In genomic region chr14:75064205-75064567, GRCh38 we compare ENCODE assay signal across 8 cellular contexts. TPM values are rescaled to one million over a fixed set of nuclear protein-coding genes. Genes with fewer than 3 reads are reported as not detected.
A peak's percentile ranks its signal among the peaks of the same experiment; 100 is the strongest.
DNase-seq lines count a peak whose midpoint lies in the region; ATAC-seq and TF ChIP-seq lines count a peak whose summit lies in the region.

No MANE protein-coding gene starts in this region.

- TF ChIP-seq EP300 in suprapubic skin (IDR thresholded peaks at IDR 0.05): no peak

- no peak overlapping the region for H3K27ac ChIP-seq in SK-N-MC
- H3K27ac ChIP-seq in hepatocyte: no peak overlapping the region
- peak overlapping the region; percentile 91 for H3K27ac ChIP-seq in suprapubic skin
- H3K27ac ChIP-seq in substantia nigra (ENCODE audit: low read depth, low read length, poor library complexity, severe bottlenecking): no peak overlapping the region

- POLR2A ChIA-PET in activated CD4-positive, alpha-beta T cell treated with anti-CD3 and anti-CD28 coated beads for 36 hours (lab: Charles Lee): interaction anchor here (0.6 kb wide), 2 partner anchors 11 to 81 kb away, joined by 3 read pairs; no protein-coding TSS in a partner anchor

- H3K27me3 Mint-ChIP-seq in activated CD4-positive, alpha-beta T cell treated with anti-CD3 and anti-CD28 coated beads for 36 hours: no peaks in the 10 kb centered on the region

- peak overlapping the region; percentile 96 for H3K4me3 Mint-ChIP-seq in activated CD4-positive, alpha-beta T cell treated with anti-CD3 and anti-CD28 coated beads for 36 hours

- no peak for TF ChIP-seq POLR2A in suprapubic skin (IDR thresholded peaks at IDR 0.05)

- peak overlapping the region; percentile 93 for H3K27ac Mint-ChIP-seq in activated CD4-positive, alpha-beta T cell treated with anti-CD3 and anti-CD28 coated beads for 36 hours

- H3K79me2 ChIP-seq in hepatocyte: peaks cover 24% of the 10 kb centered on the region

- peaks cover 2% of the 10 kb centered on the region for H3K9me3 Mint-ChIP-seq in activated CD4-positive, alpha-beta T cell treated with anti-CD3 and anti-CD28 coated beads for 36 hours (ENCODE audit: low read depth)

- peak; percentile 13 for ATAC-seq in activated CD4-positive, alpha-beta T cell treated with anti-CD3 and anti-CD28 coated beads for 36 hours

- H3K4me2 ChIP-seq in hepatocyte: peak overlapping the region; percentile 83

- H4K20me1 ChIP-seq in hepatocyte (ENCODE audit: insufficient read depth, poor library complexity, severe bottlenecking): no peaks in the 10 kb centered on the region

- H3K27me3 ChIP-seq in hepatocyte: no peaks in the 10 kb centered on the region
- no peaks in the 10 kb centered on the region for H3K27me3 ChIP-seq in suprapubic skin

- H3K9me3 ChIP-seq in SK-N-MC (ENCODE audit: low read depth, low read length) (peaks cover 10% of the 10 kb centered on the region; the same call in 1 of the 2 replicates), hepatocyte (ENCODE audit: low read depth) (no peaks in the 10 kb centered on the region), suprapubic skin (no peaks in the 10 kb centered on the region)

- H3K9me2 ChIP-seq in hepatocyte (replicated peaks; ENCODE audit: insufficient read depth): no peaks in the 10 kb centered on the region

- 61% methylated on average over 8 of the region's 8 CpGs for WGBS in hepatocyte (ENCODE audit: low lambda C conversion rate, missing lambda C conversion rate)
- 60% methylated on average over 8 of the region's 8 CpGs for WGBS in suprapubic skin

- peak overlapping the region; percentile 73 for H2AFZ ChIP-seq in hepatocyte

- intact Hi-C loops in activated CD4-positive, alpha-beta T cell treated with anti-CD3 and anti-CD28 coated beads for 36 hours (cut with DNase I, micrococcal nuclease): loop anchor here in 1 of 2 experiments (1.0 to 10.0 kb wide), 4 partner anchors 13 to 569 kb away; partner anchors contain the start of genes EIF2B2, ISCA2, MLH3 and NPC2

- H3K9ac ChIP-seq in SK-N-MC (ENCODE audit: insufficient read length): peak overlapping the region; percentile 82

- H3K4me3 ChIP-seq in SK-N-MC: peak overlapping the region; percentile 93
- H3K4me3 ChIP-seq in hepatocyte: peak overlapping the region; percentile 65
- H3K4me3 ChIP-seq in suprapubic skin: peak overlapping the region; percentile 87

- peaks cover 27% of the 10 kb centered on the region for H3K4me1 Mint-ChIP-seq in activated CD4-positive, alpha-beta T cell treated with anti-CD3 and anti-CD28 coated beads for 36 hours

- no peak for DNase-seq in activated CD4-positive, alpha-beta T cell treated with anti-CD3 and anti-CD28 coated beads for 36 hours
- no peak for DNase-seq in activated CD4-positive, alpha-beta T cell treated with anti-CD3 and anti-CD28 coated beads, Interleukin-2, amount 50 U/mL, for 4 hours
- no peak for DNase-seq in SK-N-MC (ENCODE audit: low read depth, low spot score)
- no peak for DNase-seq in hepatocyte (ENCODE audit: low spot score)
- DNase-seq in suprapubic skin (ENCODE audit: low spot score in 2 of 2): no peak
- DNase-seq in substantia nigra (lab: John Stamatoyannopoulos, UW): no peak
- no peak for DNase-seq in NCI-H510A treated with DMSO at 0.1 percent for 48 hours (lab: John Stamatoyannopoulos, UW)
- no peak for DNase-seq in activated effector memory CD4-positive, alpha-beta T cell treated with Interleukin-2 at 50 U/mL for 16 hours

- peaks cover 19% of the 10 kb centered on the region for H3K4me1 ChIP-seq in hepatocyte (ENCODE audit: insufficient read depth)
- H3K4me1 ChIP-seq in suprapubic skin: peaks cover 41% of the 10 kb centered on the region

- CTCF ChIA-PET in activated CD4-positive, alpha-beta T cell treated with anti-CD3 and anti-CD28 coated beads for 36 hours (lab: Charles Lee): interaction anchor here (0.9 to 1.5 kb wide), 4 partner anchors 9 to 117 kb away, joined by 3 to 6 read pairs (median 4); no protein-coding TSS in a partner anchor

- H3K36me3 ChIP-seq in SK-N-MC (ENCODE audit: insufficient read depth, low read length) (peaks cover 24% of the 10 kb centered on the region), hepatocyte (replicated peaks; ENCODE audit: insufficient read depth, low read depth) (no peaks in the 10 kb centered on the region), suprapubic skin (no peaks in the 10 kb centered on the region)

- TF ChIP-seq CTCF in hepatocyte (IDR thresholded peaks at IDR 0.05; ENCODE audit: poor library complexity): no peak
- no peak for TF ChIP-seq CTCF in suprapubic skin (IDR thresholded peaks at IDR 0.05)

- H3K36me3 Mint-ChIP-seq in activated CD4-positive, alpha-beta T cell treated with anti-CD3 and anti-CD28 coated beads for 36 hours (ENCODE audit: low read depth): peaks cover 24% of the 10 kb centered on the region

RNA-seq across cellular contexts. Expression of gene ACYP1, which starts 0.4 kb away (rescaled TPM):
- 10 to 100 TPM; 37.0 to 40.2 TPM for total RNA-seq in activated CD4-positive, alpha-beta T cell treated with anti-CD3 and anti-CD28 coated beads for 36 hours
- 7.1 and 9.5 TPM in 2 replicates for total RNA-seq in hepatocyte
- 13.5 and 19.5 TPM in 2 replicates for polyA plus RNA-seq in hepatocyte
- 10 to 100 TPM; 19.2 to 40.6 (median 23.0) TPM for total RNA-seq in suprapubic skin

RNA-seq across cellular contexts. Expression of gene ZC2HC1C, which starts 5.3 kb away (rescaled TPM):
- total RNA-seq in activated CD4-positive, alpha-beta T cell treated with anti-CD3 and anti-CD28 coated beads for 36 hours: 1 to 10 TPM; 1.2 to 1.3 TPM
- total RNA-seq in hepatocyte: 1.7 and 14.9 TPM in 2 replicates
- 1.1 and 3.8 TPM in 2 replicates for polyA plus RNA-seq in hepatocyte
- total RNA-seq in suprapubic skin: 1 to 10 TPM in 2 of 4 donors, under 1 TPM in 2; 0.32 to 5.9 (median 1.2) TPM

RNA-seq across cellular contexts. Expression of gene MLH3, which starts 12.9 kb away (rescaled TPM):
- 10 to 100 TPM; 28.1 to 30.8 TPM for total RNA-seq in activated CD4-positive, alpha-beta T cell treated with anti-CD3 and anti-CD28 coated beads for 36 hours
- total RNA-seq in hepatocyte: 15.6 and 21.3 TPM in 2 replicates
- polyA plus RNA-seq in hepatocyte: 8.5 and 9.9 TPM in 2 replicates
- total RNA-seq in suprapubic skin: 10 to 100 TPM in 3 of 4 donors, 1 to 10 TPM in 1; 8.6 to 27.0 (median 14.1) TPM
